Comparison of ENCODE assay signal across 16 cellular contexts in the genomic region with DNA sequence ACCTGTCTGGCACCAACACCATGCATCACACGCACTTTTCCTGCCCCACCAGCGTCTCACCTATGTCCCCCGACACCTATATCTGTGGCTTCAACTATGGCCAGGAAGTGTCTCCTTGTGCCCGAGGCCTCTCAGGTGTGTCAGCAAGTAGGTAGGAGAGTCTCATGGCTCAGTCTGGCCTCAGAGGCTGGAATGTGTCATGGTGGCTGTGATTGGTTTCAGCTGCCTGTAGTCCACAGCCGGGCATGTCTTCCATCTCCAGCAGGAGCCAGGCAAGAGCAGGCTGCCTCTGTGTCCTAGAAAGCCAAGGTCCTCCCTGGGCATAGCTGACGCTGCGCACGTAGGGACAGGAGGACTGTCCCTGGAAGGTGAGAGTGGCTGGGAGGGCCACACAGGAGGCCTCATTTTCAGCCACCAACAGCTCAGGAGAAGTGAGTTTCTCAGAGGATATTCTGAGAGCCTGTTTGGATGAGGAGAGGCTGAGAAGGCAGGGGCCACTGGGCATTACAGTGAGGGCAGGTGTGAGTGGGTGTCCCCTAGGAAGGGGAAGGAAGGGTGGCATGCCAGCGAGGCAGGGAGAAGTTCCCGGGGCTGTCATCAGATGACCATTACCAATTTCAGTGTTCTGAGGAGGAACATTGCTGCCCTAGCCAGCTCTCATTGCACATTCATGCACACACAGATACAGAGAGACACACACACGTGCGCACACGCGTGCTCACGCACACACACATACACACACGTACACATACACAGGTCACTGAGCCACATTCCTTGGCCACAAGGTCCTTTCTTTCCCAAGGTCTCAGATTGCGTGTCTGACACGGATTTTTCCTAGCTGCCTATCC. TPM values are rescaled to one million over a fixed set of nuclear protein-coding genes. Genes with fewer than 3 reads are reported as not detected.
DNase-seq lines count a peak whose midpoint lies in the region; ATAC-seq, FAIRE-seq and TF ChIP-seq lines count a peak whose summit lies in the region.
"Had no signal": no experiment of that assay in that cellular context is flagged by ENCODE, and none has a peak within 500 bp of the region (broad histone marks: within the 10 kb centered on the region; RNA-seq: fewer than 3 reads in every experiment).

No MANE protein-coding gene starts in this region.

- RAD21 ChIA-PET in GM12878 (lab: Charles Lee; ENCODE audit: unreplicated experiment): interaction anchor here (1.7 kb wide), 1 partner anchor 47 kb away, joined by 3 read pairs; a partner anchor contains a TSS

- H3K9me3 ChIP-seq in GM12878 (replicated peaks; ENCODE audit: control insufficient read depth, insufficient read depth, low read length) (no peaks in the 10 kb centered on the region), keratinocyte (ENCODE audit: control insufficient read depth, low read depth, low read length) (no peaks in the 10 kb centered on the region), tibial nerve (no peaks in the 10 kb centered on the region)
- H3K9me3 ChIP-seq: BLaER1 treated with 17β-estradiol and CSF1 and Interleukin-3, amounts not matched to agents 10 nM and 100 nM had no signal

- H3K4me1 ChIP-seq in GM12878 (ENCODE audit: control insufficient read depth, insufficient read depth, low read length) (no peaks in the 10 kb centered on the region), keratinocyte (ENCODE audit: control insufficient read depth, extremely low read depth, insufficient read depth, low read length) (peaks cover 49% of the 10 kb centered on the region), tibial nerve (no peaks in the 10 kb centered on the region)

- H3K4me3 Mint-ChIP-seq in progenitor cell of endocrine pancreas (ENCODE audit: low read depth): no peak overlapping the region
- H3K4me3 Mint-ChIP-seq: activated T-cell treated with anti-CD3 and anti-CD28 coated beads, Interleukin-2, amount 50 U/mL, for 4 hours had no signal

- H2AFZ ChIP-seq in GM12878 (ENCODE audit: control insufficient read depth, low read depth, low read length) (no peak overlapping the region), keratinocyte (ENCODE audit: control insufficient read depth, low read length) (peak overlapping the region; percentile 41)

- H3K9me3 Mint-ChIP-seq in progenitor cell of endocrine pancreas (ENCODE audit: low read depth): no peaks in the 10 kb centered on the region
- H3K9me3 Mint-ChIP-seq: activated T-cell treated with anti-CD3 and anti-CD28 coated beads, Interleukin-2, amount 50 U/mL, for 4 hours had no signal

- H3K4me2 ChIP-seq in GM12878 (ENCODE audit: control insufficient read depth, insufficient read depth) (no peak overlapping the region), keratinocyte (ENCODE audit: control insufficient read depth, extremely low read depth, insufficient read depth, low read depth, low read length) (no peak overlapping the region)
- H3K4me2 ChIP-seq: BLaER1 treated with 17β-estradiol and CSF1 and Interleukin-3, amounts not matched to agents 10 nM and 100 nM had no signal

- no peaks in the 10 kb centered on the region for H3K36me3 Mint-ChIP-seq in progenitor cell of endocrine pancreas (ENCODE audit: insufficient read depth)

- H3K4me1 Mint-ChIP-seq in progenitor cell of endocrine pancreas (ENCODE audit: low read depth): no peaks in the 10 kb centered on the region

- H4K20me1 ChIP-seq in GM12878 (ENCODE audit: control insufficient read depth, insufficient read depth) (no peaks in the 10 kb centered on the region), keratinocyte (ENCODE audit: control insufficient read depth, extremely low read depth, insufficient read depth, low read length) (no peaks in the 10 kb centered on the region)
- H4K20me1 ChIP-seq: BLaER1 treated with 17β-estradiol and CSF1 and Interleukin-3, amounts not matched to agents 10 nM and 100 nM had no signal

- H3K27me3 ChIP-seq in GM12878 (replicated peaks in 1 of 2; ENCODE audit: control insufficient read depth in 2 of 2, insufficient read depth in 2 of 2, low read length in 1 of 2): no peaks in the 10 kb centered on the region
- H3K27me3 ChIP-seq in keratinocyte (ENCODE audit: control insufficient read depth, extremely low read depth, insufficient read depth, low read length): no peaks in the 10 kb centered on the region
- no peaks in the 10 kb centered on the region for H3K27me3 ChIP-seq in tibial nerve
- H3K27me3 ChIP-seq: BLaER1 treated with 17β-estradiol and CSF1 and Interleukin-3, amounts not matched to agents 10 nM and 100 nM had no signal

- CTCF ChIA-PET in GM12878 (lab: Yijun Ruan, JAX): interaction anchor here (0.8 to 0.9 kb wide), 2 partner anchors 42 to 50 kb away, joined by 3 to 5 read pairs; no protein-coding TSS in a partner anchor

- intact Hi-C loops in GM12878 (cut with micrococcal nuclease; ENCODE audit: unreplicated experiment): no loop called here

- SMC1A ChIA-PET in GM12878 (lab: Charles Lee; ENCODE audit: uncharacterized antibody, unreplicated experiment): no interaction called here

- no peak for TF ChIP-seq RAD21 in GM12878 (IDR thresholded peaks at IDR 0.05; ENCODE audit: insufficient read depth, low read depth, low read length)

- ATAC-seq in GM12878 (no peak), HG03039 (IDR thresholded peaks at IDR 0.05; ENCODE audit: unreplicated experiment) (no peak)
- ATAC-seq: activated T-cell treated with anti-CD3 and anti-CD28 coated beads, Interleukin-2, amount 50 U/mL, for 4 hours had no signal

- FAIRE-seq in GM12891 (lab: Jason Lieb, UNC): peak; percentile 64
- FAIRE-seq in GM12878 (lab: Jason Lieb, UNC): no peak
- peak; percentile 36 for FAIRE-seq in keratinocyte (lab: Jason Lieb, UNC)

- no peaks in the 10 kb centered on the region for H3K9me1 ChIP-seq in keratinocyte (ENCODE audit: control insufficient read depth, extremely low read depth, insufficient read depth, low read length)

- no peak for TF ChIP-seq CTCF in GM12878 (IDR thresholded peaks at IDR 0.05 in 2 of 3, conservative IDR thresholded peaks at IDR 0.05 in 1 of 3; ENCODE audit: control insufficient read depth in 2 of 3, extremely low read depth in 1 of 3, insufficient read depth in 1 of 3, low read depth in 3 of 3, low read length in 3 of 3)
- TF ChIP-seq CTCF in keratinocyte (optimal IDR thresholded peaks at IDR 0.05 in 1 of 3, IDR thresholded peaks at IDR 0.05 in 1 of 3, conservative IDR thresholded peaks at IDR 0.05 in 1 of 3; ENCODE audit: extremely low read depth in 1 of 3, insufficient read depth in 2 of 3, low read length in 3 of 3): peak in 2 of 3 experiments; percentile 24 to 49
- peak; percentile 10 for TF ChIP-seq CTCF in progenitor cell of endocrine pancreas (IDR thresholded peaks at IDR 0.05; ENCODE audit: unreplicated experiment)
- no peak for TF ChIP-seq CTCF in tibial nerve (IDR thresholded peaks at IDR 0.05)

- H3K27ac Mint-ChIP-seq in progenitor cell of endocrine pancreas: no peak overlapping the region

- H3K27me3 Mint-ChIP-seq in progenitor cell of endocrine pancreas: no peaks in the 10 kb centered on the region

- TF ChIP-seq POLR2A in GM12891 (IDR thresholded peaks at IDR 0.05; ENCODE audit: low read depth, low read length) (no peak), GM12878 (IDR thresholded peaks at IDR 0.05; ENCODE audit: low read depth, low read length) (no peak), tibial nerve (IDR thresholded peaks at IDR 0.05) (no peak)

- DNase-seq in GM12891 (ENCODE audit: insufficient read length, low spot score) (no peak), GM12878 (ENCODE audit: low read depth, low spot score) (no peak), keratinocyte (ENCODE audit: low read depth, low spot score) (no peak), progenitor cell of endocrine pancreas (ENCODE audit: low spot score, unreplicated experiment) (no peak), NCI-H510A (lab: John Stamatoyannopoulos, UW) (no peak), tibial nerve (ENCODE audit: low spot score in 2 of 2) (no peak), NCI-H748 treated with DMSO at 0.1 percent for 48 hours (lab: John Stamatoyannopoulos, UW) (no peak)
- DNase-seq: ACHN; activated naive CD4-positive, alpha-beta T cell treated with anti-CD3 and anti-CD28 coated beads, Interleukin-2, amount 50 U/mL, for 16 hours; activated T-cell treated with anti-CD3 and anti-CD28 coated beads, Interleukin-2, amount 50 U/mL, for 4 hours; effector memory CD4-positive, alpha-beta T cell; KBM-7; NCI-H187 treated with DMSO at 0.1 percent for 48 hours; NCI-H226 had no signal

- H3K79me2 ChIP-seq in GM12878 (ENCODE audit: control insufficient read depth, insufficient read depth, low read length) (no peaks in the 10 kb centered on the region), keratinocyte (ENCODE audit: control insufficient read depth, insufficient read depth, low read length) (no peaks in the 10 kb centered on the region)

- H3K4me3 ChIP-seq in GM12878 (no peak overlapping the region), keratinocyte (ENCODE audit: control insufficient read depth in 2 of 3, extremely low read depth in 1 of 3, insufficient read depth in 2 of 3, low read depth in 1 of 3, low read length in 3 of 3) (no peak overlapping the region), tibial nerve (no peak overlapping the region)
- H3K4me3 ChIP-seq: BLaER1 treated with 17β-estradiol and CSF1 and Interleukin-3, amounts not matched to agents 10 nM and 100 nM had no signal

- WGBS in GM12878 (ENCODE audit: insufficient coverage, insufficient replicate concordance, low lambda C conversion rate, missing lambda C conversion rate): 65% methylated on average over 18 of the region's 18 CpGs
- WGBS in tibial nerve, 2 donors: 86 to 90% methylated on average over 17 to 18 of the region's 18 CpGs

- no peak overlapping the region for H3K9ac ChIP-seq in GM12878 (ENCODE audit: control insufficient read depth, insufficient read depth, low read length)
- H3K9ac ChIP-seq in keratinocyte (ENCODE audit: control insufficient read depth, extremely low read depth, insufficient read depth, low read length): no peak overlapping the region
- H3K9ac ChIP-seq: BLaER1 treated with 17β-estradiol and CSF1 and Interleukin-3, amounts not matched to agents 10 nM and 100 nM had no signal

- dilution Hi-C loops in keratinocyte (cut with MboI; ENCODE audit: extremely low pct_ligation_motif_present, low sequenced_read_pairs): no loop called here

- H3K27ac ChIP-seq in GM12878 (ENCODE audit: control insufficient read depth, insufficient read depth) (no peak overlapping the region), keratinocyte (ENCODE audit: control insufficient read depth, insufficient read depth, low read length) (no peak overlapping the region), tibial nerve (no peak overlapping the region)
- H3K27ac ChIP-seq: BLaER1 treated with 17β-estradiol and CSF1 and Interleukin-3, amounts not matched to agents 10 nM and 100 nM had no signal

- TF ChIP-seq EP300 in GM12878 (IDR thresholded peaks at IDR 0.05; ENCODE audit: borderline replicate concordance in 1 of 2, control insufficient read depth in 1 of 2, low read depth in 2 of 2, low read length in 2 of 2) (no peak), tibial nerve (IDR thresholded peaks at IDR 0.05) (no peak)

- in situ Hi-C loops in GM12878 (cut with MboI): no loop called here

- H3K36me3 ChIP-seq in GM12878 (ENCODE audit: control insufficient read depth in 2 of 2, insufficient read depth in 2 of 2, low read length in 1 of 2) (no peaks in the 10 kb centered on the region), keratinocyte (ENCODE audit: control insufficient read depth in 2 of 2, extremely low read depth in 1 of 2, insufficient read depth in 2 of 2, low read length in 2 of 2) (no peaks in the 10 kb centered on the region), tibial nerve (no peaks in the 10 kb centered on the region)
- H3K36me3 ChIP-seq: BLaER1 treated with 17β-estradiol and CSF1 and Interleukin-3, amounts not matched to agents 10 nM and 100 nM had no signal

- BruUV-seq in GM12878 (replicated peaks; lab: Mats Ljungman, UMichigan): no TSS peak

- POLR2A ChIA-PET in GM12878 (lab: Charles Lee): interaction anchor here (1.2 kb wide), 1 partner anchor 48 kb away, joined by 3 read pairs; no protein-coding TSS in a partner anchor

RNA-seq across cellular contexts. Expression of a gene that starts 47.1 kb away (rescaled TPM):
- polyA plus RNA-seq in GM12891 (2012; ENCODE audit: low read depth, missing spikeins): 25.5 TPM
- 75.7 and 78.9 TPM in 2 replicates for total RNA-seq in GM12878 (2013; cell fraction: nucleolus; rRNA removed)
- total RNA-seq in GM12878 (2014; rRNA removed) (25.8 and 26.6 TPM in 2 replicates), GM12878 (2014; rRNA removed; fragmentation: Illumina TruSeq; extraction: Trizol) (9.6 and 12.4 TPM in 2 replicates), GM12878 (2021) (31.0 and 33.1 TPM in 2 replicates), progenitor cell of endocrine pancreas (35.1 and 38.7 TPM in 2 replicates), tibial nerve (1 to 10 TPM in 2 of 4 donors, under 1 TPM in 2; 0.78 to 2.8 (median 1.7) TPM)
- 11.9 TPM for polyA plus RNA-seq in GM12878 (2011; ENCODE audit: low read depth)
- polyA plus RNA-seq in GM12878 (2011; rRNA removed) (13.3 and 21.5 TPM in 2 replicates), GM12878 (2014; fragmentation: Illumina TruSeq; extraction: Trizol) (4.4 and 7.0 TPM in 2 replicates), GM12878 (2014; fragmentation: Nextera tagmentation; extraction: Ambion mirVana) (1 to 10 TPM in 1 of 2 experiments, under 1 TPM in 1; 0.85 to 2.2 TPM), GM12878 (2014; rRNA removed) (24.4 and 25.9 TPM in 2 replicates), GM12878 (2016; fragmentation: Nextera tagmentation; extraction: Ambion mirVana) (10 to 100 TPM; 33.8 to 36.8 TPM), keratinocyte (696 to 1,073 TPM (median 1,057 TPM) in 3 replicates)
- polyA plus RNA-seq in GM12878 (2011; cell fraction: cytosol; rRNA removed): 23.5 and 34.5 TPM in 2 replicates
- 21.3 and 28.2 TPM in 2 replicates for polyA plus RNA-seq in GM12878 (2011; cell fraction: nucleus; rRNA removed)
- polyA plus RNA-seq in GM12878 (2012): 18.7 and 26.5 TPM in 2 replicates
- polyA minus RNA-seq in GM12878 (2011; rRNA and poly(A)+ RNA removed): 10.0 and 19.3 TPM in 2 replicates
- polyA minus RNA-seq in GM12878 (2011; cell fraction: cytosol; rRNA and poly(A)+ RNA removed): 11.2 and 11.4 TPM in 2 replicates
- polyA minus RNA-seq in GM12878 (2011; cell fraction: nucleus; rRNA and poly(A)+ RNA removed): 3.4 and 5.3 TPM in 2 replicates
- 577 TPM for polyA plus RNA-seq in keratinocyte (2011; ENCODE audit: low read depth)
- 226 and 414 TPM in 2 replicates for polyA plus RNA-seq in keratinocyte (2011; cell fraction: cytosol; rRNA removed)
- 1,167 and 1,399 TPM in 2 replicates for polyA plus RNA-seq in keratinocyte (2011; cell fraction: nucleus; rRNA removed)
- polyA plus RNA-seq in keratinocyte (2012; ENCODE audit: low replicate concordance): 758 and 1,072 TPM in 2 replicates
- 474 to 810 TPM (median 579 TPM) in 3 replicates for polyA minus RNA-seq in keratinocyte
- polyA minus RNA-seq in keratinocyte (2011; cell fraction: cytosol; rRNA and poly(A)+ RNA removed): 947 TPM
- 1,336 and 1,444 TPM in 2 replicates for polyA minus RNA-seq in keratinocyte (2011; cell fraction: nucleus; rRNA and poly(A)+ RNA removed)

Comparison
In these comparisons a context has a peak if more than half of its experiments do, and no peak if none do; other contexts are left out.
1. CTCF ChIP-seq: peak in keratinocyte (2 of 3) and progenitor cell of endocrine pancreas (single experiment); none in GM12878 (0 of 3) and tibial nerve (0 of 5).